ENCODE assay signal across 1 cellular context in genomic region chr11:65338680-65339079, GRCh38.
TF ChIP-seq lines count a peak whose summit lies in the region.

No MANE protein-coding gene starts in this region.

TF ChIP-seq in GM12891, 5 proteins besides CTCF, POLR2A, EP300 and RAD21:
- no peak for TF ChIP-seq SPI1 (IDR thresholded peaks at IDR 0.05; ENCODE audit: low read depth, low read length)
- TF ChIP-seq POLR2AphosphoS5 (IDR thresholded peaks at IDR 0.05; ENCODE audit: low read depth, low read length), result no peak
- no peak for TF ChIP-seq TAF1 (IDR thresholded peaks at IDR 0.05; ENCODE audit: low read depth, low read length)
- no peak for TF ChIP-seq PAX5 (IDR thresholded peaks at IDR 0.05; ENCODE audit: insufficient read depth, low read length, severe bottlenecking)
- no peak for TF ChIP-seq POU2F2 (IDR thresholded peaks at IDR 0.05; ENCODE audit: low read depth, low read length)
